ENCODE assay signal across 9 cellular contexts in the genomic region with DNA sequence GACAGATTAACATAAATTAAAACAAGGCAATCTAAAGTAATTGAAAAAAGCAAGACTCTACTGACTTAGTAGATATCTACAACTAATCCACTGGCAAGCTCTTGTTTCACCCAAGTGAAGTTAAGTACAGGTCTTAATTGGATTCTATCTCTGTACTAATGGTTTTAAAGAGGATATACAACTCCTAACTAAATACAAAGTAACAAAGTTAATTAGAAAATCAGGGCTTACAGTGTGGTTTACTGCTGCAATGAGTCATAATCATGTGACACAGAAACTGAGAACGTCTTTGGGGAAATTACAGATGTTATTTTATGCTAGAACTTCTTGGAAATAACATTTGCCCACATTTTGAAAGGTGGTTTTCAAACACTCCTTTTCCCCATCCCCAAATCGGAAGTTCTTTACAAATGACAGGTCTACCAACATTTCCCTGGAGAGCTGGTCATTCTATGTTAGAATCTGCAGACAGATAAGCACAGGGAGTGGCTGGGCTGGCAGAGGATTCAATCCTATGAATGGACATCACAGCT.
DNase-seq lines count a peak whose midpoint lies in the region; ATAC-seq lines count a peak whose summit lies in the region.
"Had no signal": no experiment of that assay in that cellular context is flagged by ENCODE, and none has a peak within 500 bp of the region (broad histone marks: within the 10 kb centered on the region; RNA-seq: fewer than 3 reads in every experiment).

No MANE protein-coding gene starts in this region.

- DNase-seq in CD1c-positive myeloid dendritic cell (ENCODE audit: extremely low spot score) (peak; percentile 35), NCI-H524 treated with DMSO at 0.1 percent for 48 hours (lab: John Stamatoyannopoulos, UW) (peak; percentile 98), fibroblast of gingiva (ENCODE audit: low read depth) (peak; percentile 34), SHP77 (lab: John Stamatoyannopoulos, UW) (no peak), cerebellar nuclear complex (lab: John Stamatoyannopoulos, UW) (no peak), NCI-H748 treated with DMSO at 0.1 percent for 48 hours (lab: John Stamatoyannopoulos, UW) (no peak), COLO668 (lab: John Stamatoyannopoulos, UW; ENCODE audit: unreplicated experiment) (no peak)
- DNase-seq: NCI-H2171 had no signal

- peak; percentile 68 for ATAC-seq in GM21423 (IDR thresholded peaks at IDR 0.05; ENCODE audit: unreplicated experiment)

Comparison
In these comparisons a context has a peak if more than half of its experiments do, and no peak if none do; other contexts are left out.
1. DNase-seq: peak in CD1c-positive myeloid dendritic cell (single experiment), NCI-H524 treated with DMSO at 0.1 percent for 48 hours (single experiment) and fibroblast of gingiva (single experiment); none in SHP77 (0 of 2), cerebellar nuclear complex (0 of 2), NCI-H748 treated with DMSO at 0.1 percent for 48 hours (single experiment) and COLO668 (single experiment).